24 cellular contexts compared by ENCODE assay signal in the genomic region with DNA sequence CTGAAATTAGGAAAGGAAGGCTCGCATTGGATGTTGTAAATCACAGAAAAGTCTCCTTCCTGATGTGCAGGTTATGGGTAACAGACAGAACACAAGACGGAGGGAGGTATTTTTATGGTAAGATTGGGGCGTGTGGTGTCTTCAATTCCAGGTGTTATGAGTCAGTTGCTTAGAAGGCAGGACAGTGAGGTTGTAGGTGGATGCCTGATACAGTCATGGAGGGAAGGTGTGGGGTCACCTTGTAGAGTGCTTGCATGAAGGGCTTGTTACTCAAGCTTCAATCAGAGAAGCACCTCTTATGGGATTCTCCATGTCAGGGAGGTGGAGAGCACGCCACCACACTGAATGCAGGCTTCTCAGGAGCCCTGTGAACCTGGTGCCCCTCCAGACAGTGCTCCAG.
"Had no signal": no experiment of that assay in that cellular context is flagged by ENCODE, and none has a peak within 500 bp of the region (broad histone marks: within the 10 kb centered on the region; RNA-seq: fewer than 3 reads in every experiment).

No MANE protein-coding gene starts in this region.

- H3K36me3 ChIP-seq: heart right ventricle, neutrophil, spleen, tibial nerve had no signal

- ATAC-seq: effector memory CD8-positive, alpha-beta T cell; left cardiac atrium; left ventricle myocardium superior; naive thymus-derived CD4-positive, alpha-beta T cell; sciatic nerve; stimulated activated memory B cell treated with anti-CD40 and anti-IgM and Interleukin-4, amounts not matched to agents 10 μg/mL and 1 μg/mL and 100 μg/mL, for 72 hours; stimulated activated naive CD8-positive, alpha-beta T cell treated with anti-CD3 and anti-CD28 coated beads, Interleukin-15, amount 100 ng/mL, for 72 hours had no signal

- H3K27ac ChIP-seq: heart right ventricle, neutrophil, spleen, testis, tibial nerve had no signal

- H3K9me3 ChIP-seq: heart right ventricle, neutrophil, spleen, testis, tibial nerve had no signal

- DNase-seq: cerebellar nuclear complex; effector memory CD8-positive, alpha-beta T cell; erythroblast; heart right ventricle; islet precursor cell; left cardiac atrium; left ventricle myocardium superior; mesendoderm; naive thymus-derived CD4-positive, alpha-beta T cell; nephron progenitor cell; posterior cingulate gyrus; spleen; stimulated activated CD4-positive, alpha-beta T cell treated with anti-CD3 and anti-CD28 coated beads, Interleukin-15, amount 100 ng/mL, for 24 hours; stimulated activated CD4-positive, alpha-beta T cell treated with anti-CD3 and anti-CD28 coated beads, Interleukin-1b, Interleukin-23, amount 100 ng/mL, for 48 hours; stimulated activated CD4-positive, alpha-beta T cell treated with anti-CD3 and anti-CD28 coated beads, Interleukin-4, amount 100 ng/mL, for 24 hours; stimulated activated naive CD8-positive, alpha-beta T cell treated with anti-CD3 and anti-CD28 coated beads, Interleukin-15, amount 100 ng/mL, for 72 hours; testis had no signal

- FAIRE-seq: colon, frontal cortex had no signal

- H3K4me3 ChIP-seq: heart right ventricle, lung, spleen, testis, tibial nerve had no signal

- H3K27me3 ChIP-seq: heart right ventricle, neutrophil, spleen, testis, tibial nerve had no signal

- H3K4me1 ChIP-seq: testis had no signal
